Comparison of ENCODE assay signal across 20 cellular contexts in genomic region chr3:123351396-123351945, GRCh38.
DNase-seq lines count a peak whose midpoint lies in the region; ATAC-seq, FAIRE-seq and TF ChIP-seq lines count a peak whose summit lies in the region.
"Had no signal": no experiment of that assay in that cellular context is flagged by ENCODE, and none has a peak within 500 bp of the region (broad histone marks: within the 10 kb centered on the region; RNA-seq: fewer than 3 reads in every experiment).

No MANE protein-coding gene starts in this region.

- no peak for FAIRE-seq in pancreas (lab: Jason Lieb, UNC)

- no peak overlapping the region for H3K4me3 ChIP-seq in gastroesophageal sphincter
- H3K4me3 ChIP-seq in pancreas = no peak overlapping the region
- H3K4me3 ChIP-seq: GM23248, MG63 had no signal

- peak overlapping the region; percentile 7 to 86 (median 79) for H3K27ac ChIP-seq in gastroesophageal sphincter
- peak overlapping the region; percentile 52 to 63 (median 58) for H3K27ac ChIP-seq in pancreas
- H3K27ac ChIP-seq: GM23248 had no signal

- TF ChIP-seq POLR2A in gastroesophageal sphincter (IDR thresholded peaks at IDR 0.05) (no peak), GM18505 (IDR thresholded peaks at IDR 0.05; ENCODE audit: borderline replicate concordance, extremely low read depth, insufficient read depth, insufficient read length) (no peak)

- WGBS in gastroesophageal sphincter (ENCODE audit: low coverage in 1 of 2), 2 donors = 42% methylated on average over 2 of the region's 7 CpGs; no CpG with 5 or more reads in 1 of the 2 donors
- 73 to 87% methylated on average over 7 of the region's 7 CpGs for WGBS in pancreas, 2 donors

- intact Hi-C loops in Right ventricle myocardium inferior (cut with DNase I) = no loop called here
- intact Hi-C loops in left cardiac atrium (cut with DNase I) = no loop called here
- intact Hi-C loops in pancreas (cut with DNase I) = no loop called here

- no peaks in the 10 kb centered on the region for H3K36me3 ChIP-seq in gastroesophageal sphincter
- no peaks in the 10 kb centered on the region for H3K36me3 ChIP-seq in pancreas
- H3K36me3 ChIP-seq: MG63 had no signal

- TF ChIP-seq CTCF in gastroesophageal sphincter (IDR thresholded peaks at IDR 0.05) (no peak), pancreas (IDR thresholded peaks at IDR 0.05) (no peak)

- H3K27me3 ChIP-seq in gastroesophageal sphincter (no peaks in the 10 kb centered on the region), pancreas (no peaks in the 10 kb centered on the region)

- peak; percentile 45 for DNase-seq in Right ventricle myocardium inferior (ENCODE audit: missing footprints)
- DNase-seq in left cardiac atrium = no peak
- DNase-seq in pancreas = no peak
- no peak for DNase-seq in activated CD8-positive, alpha-beta memory T cell treated with anti-CD3 and anti-CD28 coated beads, Interleukin-2, amount 50 U/mL, for 4 hours
- DNase-seq: 8988T, DMS 273 treated with DMSO at 0.1 percent for 48 hours, DND-41, GM23248, Kasumi-1, NCI-H1092, NCI-H1436 treated with DMSO at 0.1 percent for 48 hours, NCI-H2081 treated with DMSO at 0.1 percent for 48 hours, NCI-H510A treated with DMSO at 0.1 percent for 48 hours, NCI-H774 had no signal

- no peak for TF ChIP-seq EP300 in gastroesophageal sphincter (IDR thresholded peaks at IDR 0.05)

- H3K4me1 ChIP-seq in gastroesophageal sphincter (peaks cover 0 to 85% (median 26%) of the 10 kb centered on the region in 3 donors), pancreas (peaks cover 0 to 8% (median 0%) of the 10 kb centered on the region in 3 donors)

- ATAC-seq in Right ventricle myocardium inferior (no peak), left cardiac atrium (no peak), gastroesophageal sphincter (no peak), pancreas (no peak), HG03135 (IDR thresholded peaks at IDR 0.05; ENCODE audit: unreplicated experiment) (no peak), GM18505 (IDR thresholded peaks at IDR 0.05; ENCODE audit: unreplicated experiment) (no peak), GM18909 (IDR thresholded peaks at IDR 0.05; ENCODE audit: poor library complexity, unreplicated experiment) (no peak)
- ATAC-seq: HCT116 had no signal

- H3K9me3 ChIP-seq in gastroesophageal sphincter (no peaks in the 10 kb centered on the region), pancreas (no peaks in the 10 kb centered on the region)
